ENCODE assay signal across 8 cellular contexts in the genomic region with DNA sequence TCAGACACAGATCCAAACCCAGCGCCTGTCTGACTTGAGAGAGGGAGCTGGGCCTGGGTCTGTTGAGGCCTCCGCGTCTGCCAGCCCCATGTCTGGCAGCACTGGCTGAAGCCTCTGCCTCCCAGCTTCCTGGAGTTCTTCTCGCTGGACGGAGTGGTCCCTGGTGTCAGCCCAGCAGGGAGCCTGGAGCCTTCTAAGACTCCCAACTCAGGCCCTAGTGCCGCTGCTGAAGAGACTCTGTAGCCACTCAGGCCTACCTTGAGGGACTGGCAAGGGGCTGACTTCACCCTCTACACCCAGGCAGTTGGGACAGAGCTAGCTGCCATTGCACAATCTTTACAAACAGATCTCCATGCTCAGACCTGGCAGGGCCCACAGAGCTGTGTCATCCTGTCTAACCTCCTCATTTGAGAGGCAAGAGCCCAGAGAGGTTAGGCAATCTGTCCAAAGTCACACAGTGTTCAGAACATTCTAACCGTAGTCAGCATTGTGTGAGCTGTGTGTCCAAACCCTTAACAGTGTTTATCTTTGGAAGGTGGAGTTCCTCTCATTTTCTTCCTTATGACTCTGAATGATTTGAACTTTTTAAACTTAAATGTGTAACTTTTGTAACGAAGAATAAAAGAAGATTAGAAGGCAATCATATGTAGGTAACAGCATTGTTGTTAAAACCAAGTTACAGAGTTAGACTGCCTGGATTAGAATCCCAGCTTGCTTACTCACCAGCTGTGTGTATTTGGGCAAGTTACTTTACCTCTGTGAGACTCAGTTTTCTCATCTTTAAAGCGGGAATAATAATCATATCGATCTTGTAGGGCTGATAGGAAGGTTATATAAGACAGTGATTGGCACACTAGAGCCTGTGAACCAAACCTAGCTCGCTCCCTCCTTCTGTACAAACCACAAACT. TPM values are rescaled to one million over a fixed set of nuclear protein-coding genes. Genes with fewer than 3 reads are reported as not detected.
DNase-seq lines count a peak whose midpoint lies in the region; TF ChIP-seq lines count a peak whose summit lies in the region.

No MANE protein-coding gene starts in this region.

- H3K4me3 ChIP-seq in AG04449 (ENCODE audit: low read depth, low read length) = no peak overlapping the region
- no peak overlapping the region for H3K4me3 ChIP-seq in LNCaP clone FGC (ENCODE audit: low read depth, low read length)
- H3K4me3 ChIP-seq in colonic mucosa = no peak overlapping the region
- H3K4me3 ChIP-seq in mucosa of rectum (ENCODE audit: low read length in 2 of 2) = peak overlapping the region; percentile 39 to 41
- no peak overlapping the region for H3K4me3 ChIP-seq in HAP-1

- intact Hi-C loops in colonic mucosa (cut with DNase I) = no loop called here

- H3K9ac ChIP-seq in colonic mucosa (ENCODE audit: low read depth in 2 of 2, low read length in 2 of 2) = peak overlapping the region in 1 of 2 donors; percentile 100
- peak overlapping the region; percentile 56 to 72 for H3K9ac ChIP-seq in mucosa of rectum (ENCODE audit: low read depth in 1 of 2, low read length in 2 of 2)

- peaks cover 24% of the 10 kb centered on the region for H3K4me1 ChIP-seq in colonic mucosa
- H3K4me1 ChIP-seq in mucosa of rectum (ENCODE audit: control insufficient read depth in 2 of 2, insufficient read depth in 2 of 2, low read length in 2 of 2) = peaks cover 67 to 70% of the 10 kb centered on the region in 2 donors
- H3K4me1 ChIP-seq in HAP-1 = peaks cover 10% of the 10 kb centered on the region

- H3K27me3 ChIP-seq in colonic mucosa (no peaks in the 10 kb centered on the region), mucosa of rectum (ENCODE audit: control insufficient read depth in 2 of 2, insufficient read depth in 2 of 2, low read length in 2 of 2) (no peaks in the 10 kb centered on the region), HAP-1 (ENCODE audit: low read depth) (no peaks in the 10 kb centered on the region)

- peak; percentile 76 for DNase-seq in AG04449 (ENCODE audit: low read depth, low spot score)
- peak; percentile 54 for DNase-seq in LNCaP clone FGC (ENCODE audit: low read depth)
- peak; percentile 73 for DNase-seq in colonic mucosa
- DNase-seq in SW 1271 (lab: John Stamatoyannopoulos, UW) = no peak
- no peak for DNase-seq in HAP-1 (ENCODE audit: low spot score in 2 of 2)
- no peak for DNase-seq in DMS 273 (lab: John Stamatoyannopoulos, UW; ENCODE audit: unreplicated experiment)
- DNase-seq in COR-L47 (lab: John Stamatoyannopoulos, UW) = no peak

- H3K9me3 ChIP-seq in colonic mucosa (no peaks in the 10 kb centered on the region), mucosa of rectum (ENCODE audit: control insufficient read depth in 2 of 2, low read length in 2 of 2) (no peaks in the 10 kb centered on the region), HAP-1 (no peaks in the 10 kb centered on the region)

- H3K36me3 ChIP-seq in colonic mucosa (no peaks in the 10 kb centered on the region), mucosa of rectum (ENCODE audit: control insufficient read depth in 2 of 2, insufficient read depth in 2 of 2, low read length in 2 of 2) (no peaks in the 10 kb centered on the region), HAP-1 (replicated peaks) (no peaks in the 10 kb centered on the region)

- CTCF ChIA-PET in AG04449 (lab: Yijun Ruan, JAX) = interaction anchor here (0.7 to 2.6 kb wide), 6 partner anchors 61 to 163 kb away, joined by 3 to 8 read pairs (median 4); no protein-coding TSS in a partner anchor

- in situ Hi-C loops in HAP-1 (cut with MboI; ENCODE audit: low sequenced_read_pairs) = no loop called here

- TF ChIP-seq CTCF in AG04449 (IDR thresholded peaks at IDR 0.05; ENCODE audit: insufficient read depth, low read length, missing control alignments) (no peak), LNCaP clone FGC (IDR thresholded peaks at IDR 0.05; ENCODE audit: control insufficient read depth, extremely low read depth, insufficient read depth) (no peak), colonic mucosa (IDR thresholded peaks at IDR 0.05) (no peak)

- POLR2A ChIA-PET in AG04449 (lab: Yijun Ruan, JAX) = interaction anchor here (0.6 to 3.0 kb wide), 4 partner anchors 10 to 57 kb away, joined by 3 to 9 read pairs (median 4); no protein-coding TSS in a partner anchor

- H3K27ac ChIP-seq in colonic mucosa = peak overlapping the region; percentile 100
- H3K27ac ChIP-seq in mucosa of rectum (ENCODE audit: low read depth in 2 of 2, low read length in 2 of 2) = peak overlapping the region; percentile 100

RNA-seq across cellular contexts. Expression of gene DUSP1, which starts 4.6 kb away (rescaled TPM):
- total RNA-seq in colonic mucosa = 100 to 1,000 TPM in 1 of 2 donors, 10 to 100 TPM in 1; 61.7 to 102 TPM

RNA-seq across cellular contexts. Expression of gene ERGIC1, which starts 58.5 kb away (rescaled TPM):
- total RNA-seq in colonic mucosa = 100 to 1,000 TPM; 173 to 191 TPM

Comparison
In these comparisons a context has a peak if more than half of its experiments do, and no peak if none do; other contexts are left out.
1. DNase-seq: peak in AG04449 (single experiment), LNCaP clone FGC (single experiment) and colonic mucosa (single experiment); none in SW 1271 (0 of 2), HAP-1 (0 of 2), DMS 273 (single experiment) and COR-L47 (single experiment).
2. H3K4me3 ChIP-seq: peak in mucosa of rectum (2 of 2); none in AG04449 (single experiment), LNCaP clone FGC (single experiment), colonic mucosa (single experiment) and HAP-1 (single experiment).